In genomic region chr14:95535226-95536021, GRCh38 we compare ENCODE assay signal across 1 cellular context.
TF ChIP-seq lines count a peak whose summit lies in the region.

No MANE protein-coding gene starts in this region.

TF ChIP-seq in endothelial cell of umbilical vein, 7 proteins besides CTCF, POLR2A, EP300 and RAD21:
- TF ChIP-seq, protein P1, sequence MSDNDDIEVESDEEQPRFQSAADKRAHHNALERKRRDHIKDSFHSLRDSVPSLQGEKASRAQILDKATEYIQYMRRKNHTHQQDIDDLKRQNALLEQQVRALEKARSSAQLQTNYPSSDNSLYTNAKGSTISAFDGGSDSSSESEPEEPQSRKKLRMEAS (IDR thresholded peaks at IDR 0.05; ENCODE audit: insufficient read depth, insufficient read length): no peak
- TF ChIP-seq POLR2AphosphoS5 (IDR thresholded peaks at IDR 0.05; ENCODE audit: insufficient read depth, low read depth, low read length) (no peak), FOS (IDR thresholded peaks at IDR 0.05; ENCODE audit: borderline replicate concordance, insufficient read depth, low read length) (no peak), GATA2 (IDR thresholded peaks at IDR 0.05; ENCODE audit: insufficient read depth, insufficient read length, low read depth, low read length) (no peak), EZH2 (IDR thresholded peaks at IDR 0.05; ENCODE audit: borderline replicate concordance, low read depth, low read length, severe bottlenecking) (no peak), JUN (IDR thresholded peaks at IDR 0.05; ENCODE audit: borderline replicate concordance, insufficient read depth, insufficient read length, low read depth) (no peak), MYC (IDR thresholded peaks at IDR 0.05; ENCODE audit: low read depth, low read length) (no peak)
TF ChIP-seq in endothelial cell of umbilical vein: peak in this region for 0.
